1 cellular context compared by ENCODE assay signal in genomic region chr6:5537967-5538366, GRCh38.
TF ChIP-seq lines count a peak whose summit lies in the region.

No MANE protein-coding gene starts in this region.

TF ChIP-seq in IMR-90, 13 proteins besides CTCF, POLR2A, EP300 and RAD21 (continued from another document):
- TF ChIP-seq MXI1 (IDR thresholded peaks at IDR 0.05; ENCODE audit: borderline replicate concordance, low read depth, low read length), result no peak
- no peak for TF ChIP-seq RCOR1 (IDR thresholded peaks at IDR 0.05; ENCODE audit: insufficient replicate concordance, low read length)
- TF ChIP-seq RFX5 (IDR thresholded peaks at IDR 0.05; ENCODE audit: low read depth, low read length), result no peak
- TF ChIP-seq MAFK (IDR thresholded peaks at IDR 0.05; ENCODE audit: low read depth, low read length), result no peak
